23 cellular contexts compared by ENCODE assay signal in the genomic region with DNA sequence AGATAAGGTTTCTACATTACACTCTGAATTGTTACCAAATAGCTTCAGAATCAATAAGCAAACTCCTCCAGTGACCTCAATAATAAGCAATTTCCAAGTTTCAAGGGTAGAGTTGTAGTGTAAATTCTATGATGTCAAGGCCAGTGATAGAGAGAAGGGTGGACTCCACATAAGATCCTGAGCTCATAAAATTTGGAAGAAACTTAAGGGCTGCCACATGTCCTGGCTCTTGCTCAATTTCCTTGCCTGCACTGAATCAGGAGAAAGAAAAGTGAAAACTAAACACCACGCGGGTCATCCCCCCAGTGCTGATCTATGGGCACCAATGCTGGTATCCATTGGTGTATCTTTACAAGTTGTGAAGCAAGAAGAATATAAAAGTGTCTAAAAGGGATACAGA.
"Had no signal": no experiment of that assay in that cellular context is flagged by ENCODE, and none has a peak within 500 bp of the region (broad histone marks: within the 10 kb centered on the region; RNA-seq: fewer than 3 reads in every experiment).

No MANE protein-coding gene starts in this region.

- H3K4me1 ChIP-seq: esophagus squamous epithelium, gastroesophageal sphincter, suprapubic skin, tibial nerve, uterus had no signal

- H3K27ac ChIP-seq: dorsolateral prefrontal cortex, esophagus squamous epithelium, gastroesophageal sphincter, sigmoid colon, stomach, suprapubic skin, tibial nerve, uterus had no signal

- ATAC-seq: gastroesophageal sphincter; left cardiac atrium; stimulated activated memory B cell treated with anti-CD40 and anti-IgM and Interleukin-4, amounts not matched to agents 10 μg/mL and 1 μg/mL and 100 μg/mL, for 72 hours; T-helper 17 cell had no signal

- H3K27me3 ChIP-seq: dorsolateral prefrontal cortex, esophagus squamous epithelium, gastroesophageal sphincter, sigmoid colon, stomach, suprapubic skin, tibial nerve, uterus had no signal

- H3K4me2 ChIP-seq: smooth muscle cell had no signal

- H3K9me3 ChIP-seq: esophagus squamous epithelium, gastroesophageal sphincter, stomach, suprapubic skin, tibial nerve, uterus had no signal

- DNase-seq: activated CD4-positive, alpha-beta T cell treated with anti-CD3 and anti-CD28 coated beads for 4 hours; activated CD4-positive, alpha-beta T cell treated with anti-CD3 and anti-CD28 coated beads, Interleukin-2, amount 50 U/mL, for 48 hours; activated CD4-positive, CD25-positive, alpha-beta regulatory T cell; activated naive CD4-positive, alpha-beta T cell treated with Interleukin-2 at 50 U/mL for 16 hours; activated naive CD8-positive, alpha-beta T cell treated with anti-CD3 and anti-CD28 coated beads for 36 hours; activated T-cell treated with anti-CD3 and anti-CD28 coated beads, Interleukin-2, amount 50 U/mL, for 48 hours; central memory CD4-positive, alpha-beta T cell; dorsolateral prefrontal cortex; esophagus squamous epithelium; head of caudate nucleus; islet precursor cell; left cardiac atrium; retina; sigmoid colon; stimulated activated CD4-positive, alpha-beta T cell treated with anti-CD3 and anti-CD28 coated beads, Interleukin-15, amount 100 ng/mL, for 24 hours; stomach; T-helper 17 cell; uterus had no signal

- H3K4me3 ChIP-seq: dorsolateral prefrontal cortex, esophagus squamous epithelium, gastroesophageal sphincter, sigmoid colon, smooth muscle cell, stomach, suprapubic skin, tibial nerve, uterus had no signal

- H3K36me3 ChIP-seq: esophagus squamous epithelium, gastroesophageal sphincter, sigmoid colon, stomach, suprapubic skin, tibial nerve, uterus had no signal
